In the genomic region with DNA sequence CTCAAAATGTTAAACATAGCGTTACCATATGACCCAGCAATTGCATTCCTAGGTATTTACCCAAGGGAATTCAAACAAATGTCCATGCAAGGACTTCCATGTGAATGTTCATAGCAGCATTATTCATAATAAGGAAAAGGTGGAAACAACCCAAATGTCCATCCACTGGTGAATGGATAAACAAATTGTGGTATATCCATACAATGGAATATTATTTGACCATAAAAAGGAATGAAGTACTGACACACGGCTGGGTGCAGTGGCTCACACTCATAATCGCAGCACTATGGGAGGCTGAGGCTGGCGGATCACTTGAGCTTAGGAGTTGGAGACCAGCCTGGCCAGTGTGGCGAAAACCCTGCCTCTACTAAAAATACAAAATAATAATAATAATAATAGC, we compare ENCODE assay signal across 4 cellular contexts.
TF ChIP-seq lines count a peak whose summit lies in the region.

No MANE protein-coding gene starts in this region.

TF ChIP-seq in SK-N-SH treated with all-trans-retinoic acid at 6 μM for 48 hours, 23 proteins besides CTCF, POLR2A, EP300 and RAD21:
- TF ChIP-seq ARNTL (CRISPR knock-in tag; IDR thresholded peaks at IDR 0.05; ENCODE audit: borderline replicate concordance, low read depth), result no peak
- TF ChIP-seq ZNF8 (CRISPR knock-in tag; IDR thresholded peaks at IDR 0.05), result peak; percentile 96
- no peak for TF ChIP-seq TCF4 (CRISPR knock-in tag; IDR thresholded peaks at IDR 0.05; ENCODE audit: borderline replicate concordance)
- no peak for TF ChIP-seq ESRRG (CRISPR knock-in tag; IDR thresholded peaks at IDR 0.05)

TF ChIP-seq in SK-N-SH, 30 proteins besides CTCF, POLR2A, EP300 and RAD21:
- no peak for TF ChIP-seq ELF1 (IDR thresholded peaks at IDR 0.05)
- TF ChIP-seq FOXJ3 (CRISPR knock-in tag; IDR thresholded peaks at IDR 0.05), result no peak
- TF ChIP-seq FOSL2 (IDR thresholded peaks at IDR 0.05; ENCODE audit: borderline replicate concordance, low read depth), result no peak

TF ChIP-seq in HEK293, 187 proteins besides CTCF, POLR2A, EP300 and RAD21:
- peak; percentile 82 for TF ChIP-seq ZNF146 (tag by site-specific recombination; IDR thresholded peaks at IDR 0.05)
- TF ChIP-seq, protein P1, sequence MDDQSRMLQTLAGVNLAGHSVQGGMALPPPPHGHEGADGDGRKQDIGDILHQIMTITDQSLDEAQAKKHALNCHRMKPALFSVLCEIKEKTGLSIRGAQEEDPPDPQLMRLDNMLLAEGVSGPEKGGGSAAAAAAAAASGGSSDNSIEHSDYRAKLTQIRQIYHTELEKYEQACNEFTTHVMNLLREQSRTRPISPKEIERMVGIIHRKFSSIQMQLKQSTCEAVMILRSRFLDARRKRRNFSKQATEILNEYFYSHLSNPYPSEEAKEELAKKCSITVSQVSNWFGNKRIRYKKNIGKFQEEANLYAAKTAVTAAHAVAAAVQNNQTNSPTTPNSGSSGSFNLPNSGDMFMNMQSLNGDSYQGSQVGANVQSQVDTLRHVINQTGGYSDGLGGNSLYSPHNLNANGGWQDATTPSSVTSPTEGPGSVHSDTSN (CRISPR knock-in tag; IDR thresholded peaks at IDR 0.05), result no peak

TF ChIP-seq in K562, 482 proteins besides CTCF, POLR2A, EP300 and RAD21:
- TF ChIP-seq E2F3 (CRISPR knock-in tag; IDR thresholded peaks at IDR 0.05) (no peak), ZNF146 (CRISPR knock-in tag; IDR thresholded peaks at IDR 0.05; ENCODE audit: unreplicated experiment) (peak; percentile 37), BCOR (IDR thresholded peaks at IDR 0.05) (peak; percentile 33; the same call in 1 of the 2 replicates), ZNF408 (CRISPR knock-in tag; IDR thresholded peaks at IDR 0.05; ENCODE audit: low read depth) (no peak), KDM1A (IDR thresholded peaks at IDR 0.05) (no peak)
- TF ChIP-seq, protein P2, sequence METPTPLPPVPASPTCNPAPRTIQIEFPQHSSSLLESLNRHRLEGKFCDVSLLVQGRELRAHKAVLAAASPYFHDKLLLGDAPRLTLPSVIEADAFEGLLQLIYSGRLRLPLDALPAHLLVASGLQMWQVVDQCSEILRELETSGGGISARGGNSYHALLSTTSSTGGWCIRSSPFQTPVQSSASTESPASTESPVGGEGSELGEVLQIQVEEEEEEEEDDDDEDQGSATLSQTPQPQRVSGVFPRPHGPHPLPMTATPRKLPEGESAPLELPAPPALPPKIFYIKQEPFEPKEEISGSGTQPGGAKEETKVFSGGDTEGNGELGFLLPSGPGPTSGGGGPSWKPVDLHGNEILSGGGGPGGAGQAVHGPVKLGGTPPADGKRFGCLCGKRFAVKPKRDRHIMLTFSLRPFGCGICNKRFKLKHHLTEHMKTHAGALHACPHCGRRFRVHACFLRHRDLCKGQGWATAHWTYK (CRISPR knock-in tag; IDR thresholded peaks at IDR 0.05), result no peak
TF ChIP-seq in K562: peak in this region for 2.
